Comparison of ENCODE assay signal across 1 cellular context in genomic region chr1:234237416-234237815, GRCh38.
A peak's percentile ranks its signal among the peaks of the same experiment; 100 is the strongest.
TF ChIP-seq lines count a peak whose summit lies in the region.

No MANE protein-coding gene starts in this region.

TF ChIP-seq in HEK293, 187 proteins besides CTCF, POLR2A, EP300 and RAD21:
- TF ChIP-seq ZNF248 (tag by site-specific recombination; IDR thresholded peaks at IDR 0.05) (no peak), SCRT2 (tag by site-specific recombination; IDR thresholded peaks at IDR 0.05) (peak; percentile 54; the same call in 1 of the 2 replicates)
